8 cellular contexts compared by ENCODE assay signal in genomic region chr10:73076361-73077183, GRCh38. TPM values are rescaled to one million over a fixed set of nuclear protein-coding genes. Genes with fewer than 3 reads are reported as not detected.
DNase-seq lines count a peak whose midpoint lies in the region; ATAC-seq lines count a peak whose summit lies in the region.

No MANE protein-coding gene starts in this region.

- no peaks in the 10 kb centered on the region for H3K9me3 Mint-ChIP-seq in activated T-cell treated with anti-CD3 and anti-CD28 coated beads, Interleukin-2, amount 50 U/mL, for 72 hours

- peaks cover 3 to 17% of the 10 kb centered on the region in 2 donors for H3K36me3 Mint-ChIP-seq in activated T-cell treated with anti-CD3 and anti-CD28 coated beads, Interleukin-2, amount 50 U/mL, for 72 hours (ENCODE audit: insufficient read depth in 2 of 2)

- peak; percentile 71 to 76 for ATAC-seq in activated T-cell treated with anti-CD3 and anti-CD28 coated beads, Interleukin-2, amount 50 U/mL, for 72 hours (replicated peaks in 1 of 2)
- no peak for ATAC-seq in GM21723 (IDR thresholded peaks at IDR 0.05; ENCODE audit: unreplicated experiment)
- ATAC-seq in HG03135 (IDR thresholded peaks at IDR 0.05; ENCODE audit: unreplicated experiment): no peak

- peaks cover 20% of the 10 kb centered on the region for H3K4me1 Mint-ChIP-seq in activated T-cell treated with anti-CD3 and anti-CD28 coated beads, Interleukin-2, amount 50 U/mL, for 72 hours (ENCODE audit: low read depth)

- no peaks in the 10 kb centered on the region for H3K27me3 Mint-ChIP-seq in activated T-cell treated with anti-CD3 and anti-CD28 coated beads, Interleukin-2, amount 50 U/mL, for 72 hours (ENCODE audit: low read depth)

- DNase-seq in activated T-cell treated with anti-CD3 and anti-CD28 coated beads, Interleukin-2, amount 50 U/mL, for 72 hours: peak; percentile 10 to 24
- no peak for DNase-seq in activated T-cell treated with anti-CD3 and anti-CD28 coated beads, Interleukin-2, amount 50 U/mL, for 48 hours
- peak in 37 of 58 donors; percentile 2 to 75 (median 27) for DNase-seq in anterior cingulate cortex (lab: John Stamatoyannopoulos, UW)
- DNase-seq in iris pigment epithelial cell (ENCODE audit: low read depth): peak; percentile 84
- peak; percentile 81 for DNase-seq in stromal cell of bone marrow (ENCODE audit: low read depth)
- no peak for DNase-seq in T1000 (lab: John Stamatoyannopoulos, UW)

- H3K27ac Mint-ChIP-seq in activated T-cell treated with anti-CD3 and anti-CD28 coated beads, Interleukin-2, amount 50 U/mL, for 72 hours: peak overlapping the region; percentile 99

- peak overlapping the region; percentile 35 to 86 for H3K4me3 Mint-ChIP-seq in activated T-cell treated with anti-CD3 and anti-CD28 coated beads, Interleukin-2, amount 50 U/mL, for 72 hours

RNA-seq across cellular contexts. Expression of gene P4HA1, which starts 20.1 kb away (rescaled TPM):
- total RNA-seq in activated T-cell treated with anti-CD3 and anti-CD28 coated beads, Interleukin-2, amount 50 U/mL, for 72 hours: 10 to 100 TPM; 20.5 to 28.8 TPM

RNA-seq across cellular contexts. Expression of gene NUDT13, which starts 33.7 kb away (rescaled TPM):
- 1 to 10 TPM in 1 of 2 donors, under 1 TPM in 1; 0.60 to 1.3 TPM for total RNA-seq in activated T-cell treated with anti-CD3 and anti-CD28 coated beads, Interleukin-2, amount 50 U/mL, for 72 hours

Comparison
In these comparisons a context has a peak if more than half of its experiments do, and no peak if none do; other contexts are left out.
1. DNase-seq: peak in activated T-cell treated with anti-CD3 and anti-CD28 coated beads, Interleukin-2, amount 50 U/mL, for 72 hours (2 of 2), anterior cingulate cortex (37 of 58), iris pigment epithelial cell (single experiment) and stromal cell of bone marrow (single experiment); none in activated T-cell treated with anti-CD3 and anti-CD28 coated beads, Interleukin-2, amount 50 U/mL, for 48 hours (0 of 2) and T1000 (single experiment).
2. ATAC-seq: peak in activated T-cell treated with anti-CD3 and anti-CD28 coated beads, Interleukin-2, amount 50 U/mL, for 72 hours (2 of 2); none in GM21723 (single experiment) and HG03135 (single experiment).